In the genomic region with DNA sequence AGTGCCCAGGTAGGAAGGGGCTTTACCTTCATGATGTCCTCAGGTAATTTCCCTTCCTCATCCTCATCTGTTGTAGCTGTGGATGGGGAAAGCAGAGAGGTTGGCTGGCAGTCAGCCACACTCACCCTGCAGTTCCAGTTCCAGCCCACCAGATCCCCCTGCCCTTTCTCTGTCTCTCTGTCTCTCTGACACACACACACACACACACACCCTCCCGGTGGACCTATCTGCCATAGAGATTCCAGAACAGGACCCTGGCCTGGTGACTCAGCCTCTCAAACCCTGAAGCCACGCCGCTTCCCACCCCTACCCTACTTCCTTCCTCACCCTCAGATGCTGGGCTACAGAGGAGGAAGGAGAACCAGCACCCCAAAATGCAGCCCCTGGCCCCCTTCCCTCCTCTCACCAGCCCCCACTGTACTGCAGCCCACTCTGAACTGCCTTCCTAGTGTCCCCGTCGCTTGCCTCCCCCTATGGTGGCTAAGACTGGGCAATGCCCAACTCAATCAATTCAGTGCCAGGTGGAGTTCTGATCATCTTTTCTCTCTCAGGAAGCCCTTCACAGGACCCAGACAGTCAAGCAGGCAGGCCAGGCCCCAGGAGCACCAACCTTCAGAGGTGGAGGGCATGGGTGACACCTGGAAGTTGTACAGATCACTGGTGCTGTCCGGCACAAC, we compare ENCODE assay signal across 11 cellular contexts. TPM values are rescaled to one million over a fixed set of nuclear protein-coding genes. Genes with fewer than 3 reads are reported as not detected.
DNase-seq lines count a peak whose midpoint lies in the region; ATAC-seq and TF ChIP-seq lines count a peak whose summit lies in the region.
"Had no signal": no experiment of that assay in that cellular context is flagged by ENCODE, and none has a peak within 500 bp of the region (broad histone marks: within the 10 kb centered on the region; RNA-seq: fewer than 3 reads in every experiment).

No MANE protein-coding gene starts in this region.

- peak; percentile 63 for DNase-seq in activated CD4-positive, alpha-beta T cell treated with anti-CD3 and anti-CD28 coated beads, Interleukin-2, amount 10 ng/mL, durations not matched to agents 24 days and 14 days
- no peak for DNase-seq in activated CD4-positive, alpha-beta T cell treated with anti-CD3 and anti-CD28 coated beads, Interleukin-2, amount 50 U/mL, for 4 hours
- peak; percentile 9 for DNase-seq in activated T-cell treated with anti-CD3 and anti-CD28 coated beads, Interleukin-2, amount 50 U/mL, for 4 hours
- DNase-seq in foreskin keratinocyte: no peak
- peak; percentile 38 for DNase-seq in stomach
- DNase-seq in prostate gland (ENCODE audit: low spot score): no peak
- DNase-seq in COR-L47 (lab: John Stamatoyannopoulos, UW): no peak
- no peak for DNase-seq in NK-92 (lab: John Stamatoyannopoulos, UW; ENCODE audit: unreplicated experiment)
- DNase-seq: foreskin fibroblast, NCI-H1092 treated with DMSO at 0.1 percent for 48 hours, SK-N-SH had no signal

- no peak for TF ChIP-seq EP300 in stomach (IDR thresholded peaks at IDR 0.05)

- TF ChIP-seq CTCF in foreskin keratinocyte (conservative IDR thresholded peaks at IDR 0.05) (no peak), stomach (IDR thresholded peaks at IDR 0.05) (no peak), prostate gland (IDR thresholded peaks at IDR 0.05) (no peak)

- WGBS in stomach, 5 donors: 57 to 71% (median 68%) methylated on average over 5 to 6 of the region's 6 CpGs
- 73% methylated on average over 6 of the region's 6 CpGs for WGBS in prostate gland

- H3K27ac ChIP-seq in foreskin keratinocyte (no peak overlapping the region), stomach (peak overlapping the region in 4 of 5 donors; percentile 22 to 97 (median 94)), prostate gland (no peak overlapping the region)

- H3K9me3 ChIP-seq in stomach (no peaks in the 10 kb centered on the region), prostate gland (no peaks in the 10 kb centered on the region)
- H3K9me3 ChIP-seq: SK-N-SH had no signal

- no peaks in the 10 kb centered on the region for H3K27me3 Mint-ChIP-seq in activated CD4-positive, alpha-beta T cell treated with anti-CD3 and anti-CD28 coated beads, Interleukin-2, amount 10 ng/mL, durations not matched to agents 24 days and 14 days
- no peaks in the 10 kb centered on the region for H3K27me3 Mint-ChIP-seq in activated T-cell treated with anti-CD3 and anti-CD28 coated beads, Interleukin-2, amount 50 U/mL, for 4 hours (ENCODE audit: low read depth)

- H3K4me3 Mint-ChIP-seq in activated CD4-positive, alpha-beta T cell treated with anti-CD3 and anti-CD28 coated beads, Interleukin-2, amount 10 ng/mL, durations not matched to agents 24 days and 14 days: peak overlapping the region; percentile 99
- peak overlapping the region; percentile 98 for H3K4me3 Mint-ChIP-seq in activated T-cell treated with anti-CD3 and anti-CD28 coated beads, Interleukin-2, amount 50 U/mL, for 4 hours

- peak overlapping the region in 2 of 4 donors; percentile 11 to 96 for H3K4me3 ChIP-seq in stomach
- no peak overlapping the region for H3K4me3 ChIP-seq in prostate gland

- peaks cover 11% of the 10 kb centered on the region for H3K4me1 ChIP-seq in foreskin keratinocyte
- H3K4me1 ChIP-seq in stomach: peaks cover 38 to 70% (median 58%) of the 10 kb centered on the region in 4 donors
- H3K4me1 ChIP-seq in prostate gland (replicated peaks): peaks cover 8% of the 10 kb centered on the region

- H3K27ac Mint-ChIP-seq in activated CD4-positive, alpha-beta T cell treated with anti-CD3 and anti-CD28 coated beads, Interleukin-2, amount 10 ng/mL, durations not matched to agents 24 days and 14 days: peak overlapping the region; percentile 63

- H3K27me3 ChIP-seq in foreskin keratinocyte: no peaks in the 10 kb centered on the region
- no peaks in the 10 kb centered on the region for H3K27me3 ChIP-seq in stomach
- H3K27me3 ChIP-seq in prostate gland (replicated peaks; ENCODE audit: insufficient read depth): no peaks in the 10 kb centered on the region

- H3K4me1 Mint-ChIP-seq in activated CD4-positive, alpha-beta T cell treated with anti-CD3 and anti-CD28 coated beads, Interleukin-2, amount 10 ng/mL, durations not matched to agents 24 days and 14 days: peaks cover 59% of the 10 kb centered on the region
- peaks cover 64% of the 10 kb centered on the region for H3K4me1 Mint-ChIP-seq in activated T-cell treated with anti-CD3 and anti-CD28 coated beads, Interleukin-2, amount 50 U/mL, for 4 hours (ENCODE audit: low read depth)

- ATAC-seq in activated T-cell treated with anti-CD3 and anti-CD28 coated beads, Interleukin-2, amount 50 U/mL, for 4 hours: no peak
- ATAC-seq in foreskin keratinocyte: peak; percentile 10

- intact Hi-C loops in activated CD4-positive, alpha-beta T cell treated with anti-CD3 and anti-CD28 coated beads, Interleukin-2, amount 10 ng/mL, durations not matched to agents 24 days and 14 days (cut with micrococcal nuclease): no loop called here
- intact Hi-C loops in stomach (cut with DNase I; ENCODE audit: low total_unique reads) (loop anchor here (5.0 kb wide), 1 partner anchor 68 kb away; no protein-coding TSS in a partner anchor), prostate gland (cut with DNase I) (no loop called here)

- no peaks in the 10 kb centered on the region for H3K9me3 Mint-ChIP-seq in activated CD4-positive, alpha-beta T cell treated with anti-CD3 and anti-CD28 coated beads, Interleukin-2, amount 10 ng/mL, durations not matched to agents 24 days and 14 days
- no peaks in the 10 kb centered on the region for H3K9me3 Mint-ChIP-seq in activated T-cell treated with anti-CD3 and anti-CD28 coated beads, Interleukin-2, amount 50 U/mL, for 4 hours

- no peak for TF ChIP-seq POLR2A in stomach (IDR thresholded peaks at IDR 0.05)
- TF ChIP-seq POLR2A in prostate gland (IDR thresholded peaks at IDR 0.05): no peak

- H3K36me3 ChIP-seq in stomach: peaks cover 55 to 88% (median 66%) of the 10 kb centered on the region in 4 donors
- peaks cover 8 to 23% of the 10 kb centered on the region in 2 donors for H3K36me3 ChIP-seq in prostate gland

- H3K36me3 Mint-ChIP-seq in activated CD4-positive, alpha-beta T cell treated with anti-CD3 and anti-CD28 coated beads, Interleukin-2, amount 10 ng/mL, durations not matched to agents 24 days and 14 days (ENCODE audit: low read depth): peaks cover 80% of the 10 kb centered on the region
- H3K36me3 Mint-ChIP-seq in activated T-cell treated with anti-CD3 and anti-CD28 coated beads, Interleukin-2, amount 50 U/mL, for 4 hours (ENCODE audit: insufficient read depth): peaks cover 69% of the 10 kb centered on the region

RNA-seq across cellular contexts. Expression of a gene that starts 4.8 kb away (rescaled TPM):
- 167 and 181 TPM in 2 replicates for total RNA-seq in activated CD4-positive, alpha-beta T cell treated with anti-CD3 and anti-CD28 coated beads, Interleukin-2, amount 10 ng/mL, durations not matched to agents 24 days and 14 days
- 100 to 1,000 TPM; 342 to 390 (median 377) TPM for total RNA-seq in activated T-cell treated with anti-CD3 and anti-CD28 coated beads, Interleukin-2, amount 50 U/mL, for 4 hours
- total RNA-seq in foreskin keratinocyte (24.0 and 31.5 TPM in 2 replicates), stomach (100 to 1,000 TPM in 2 of 5 donors, 10 to 100 TPM in 3; 18.0 to 256 (median 91.5) TPM), prostate gland (10 to 100 TPM; 42.2 to 47.0 TPM)
- polyA plus RNA-seq in foreskin keratinocyte (18.0 and 22.7 TPM in 2 replicates), stomach (10 to 100 TPM; 17.1 to 80.2 (median 49.1) TPM)

RNA-seq across cellular contexts. Expression of a gene that starts 57.5 kb away (rescaled TPM):
- total RNA-seq in activated CD4-positive, alpha-beta T cell treated with anti-CD3 and anti-CD28 coated beads, Interleukin-2, amount 10 ng/mL, durations not matched to agents 24 days and 14 days: 7.0 and 7.1 TPM in 2 replicates
- 10 to 100 TPM in 2 of 3 donors, 1 to 10 TPM in 1; 3.6 to 24.1 (median 17.5) TPM for total RNA-seq in activated T-cell treated with anti-CD3 and anti-CD28 coated beads, Interleukin-2, amount 50 U/mL, for 4 hours
- not detected in 2 replicates for total RNA-seq in foreskin keratinocyte
- polyA plus RNA-seq in foreskin keratinocyte: not detected in 2 replicates
- total RNA-seq in stomach: not detected
- polyA plus RNA-seq in stomach: not detected
- not detected for total RNA-seq in prostate gland
- polyA plus RNA-seq: SK-N-SH had no signal

Comparison
In these comparisons a context has a peak if more than half of its experiments do, and no peak if none do; other contexts are left out.
1. DNase-seq: peak in activated CD4-positive, alpha-beta T cell treated with anti-CD3 and anti-CD28 coated beads, Interleukin-2, amount 10 ng/mL, durations not matched to agents 24 days and 14 days (single experiment), activated T-cell treated with anti-CD3 and anti-CD28 coated beads, Interleukin-2, amount 50 U/mL, for 4 hours (single experiment) and stomach (single experiment); none in activated CD4-positive, alpha-beta T cell treated with anti-CD3 and anti-CD28 coated beads, Interleukin-2, amount 50 U/mL, for 4 hours (0 of 2), foreskin keratinocyte (0 of 2), prostate gland (single experiment), COR-L47 (single experiment) and NK-92 (single experiment).
2. H3K27ac ChIP-seq: peak in stomach (4 of 5); none in foreskin keratinocyte (single experiment) and prostate gland (0 of 2).